ENCODE assay signal across 31 cellular contexts in the genomic region with DNA sequence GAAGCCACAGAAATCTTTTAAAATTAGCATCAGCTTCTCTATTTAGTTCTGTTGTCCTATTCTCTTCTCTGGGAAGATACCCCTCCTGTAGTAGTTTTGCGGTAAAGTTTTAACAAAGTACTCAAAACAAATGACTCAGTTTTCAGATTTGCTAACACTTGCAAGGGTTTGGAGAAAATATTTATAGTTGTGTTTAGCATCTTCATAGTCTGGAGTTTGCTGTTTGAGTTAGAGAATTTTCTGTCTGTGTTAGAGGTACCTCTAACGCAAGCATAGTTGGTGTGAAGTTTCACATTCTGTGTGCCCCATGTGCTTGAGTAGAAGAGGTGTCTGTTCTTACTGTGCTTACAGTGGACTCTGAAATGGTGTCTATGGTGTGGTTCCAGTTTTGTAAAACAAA.
"Had no signal": no experiment of that assay in that cellular context is flagged by ENCODE, and none has a peak within 500 bp of the region (broad histone marks: within the 10 kb centered on the region; RNA-seq: fewer than 3 reads in every experiment).

No MANE protein-coding gene starts in this region.

- H3K4me3 ChIP-seq: ascending aorta, K562, SJSA1 had no signal

- DNase-seq: activated CD4-positive, alpha-beta memory T cell treated with anti-CD3 and anti-CD28 coated beads, Interleukin-2, amount 10 ng/mL, durations not matched to agents 7 days and 5 days; activated CD4-positive, alpha-beta T cell treated with anti-CD3 and anti-CD28 coated beads for 1 hour; activated CD4-positive, alpha-beta T cell treated with anti-CD3 and anti-CD28 coated beads for 48 hours; activated CD4-positive, CD25-positive, alpha-beta regulatory T cell; activated CD8-positive, alpha-beta memory T cell treated with anti-CD3 and anti-CD28 coated beads for 24 hours; activated CD8-positive, alpha-beta memory T cell treated with anti-CD3 and anti-CD28 coated beads, Interleukin-2, amount 10 ng/mL, durations not matched to agents 7 days and 5 days; activated CD8-positive, alpha-beta memory T cell treated with anti-CD3 and anti-CD28 coated beads, Interleukin-2, amount 50 U/mL, for 48 hours; activated effector memory CD4-positive, alpha-beta T cell treated with anti-CD3 and anti-CD28 coated beads, Interleukin-2, amount 50 U/mL, for 16 hours; activated naive CD4-positive, alpha-beta T cell; activated naive CD4-positive, alpha-beta T cell treated with anti-CD3 and anti-CD28 coated beads, Interleukin-2, amount 50 U/mL, for 16 hours; activated naive CD8-positive, alpha-beta T cell treated with anti-CD3 and anti-CD28 coated beads for 36 hours; activated T-cell treated with anti-CD3 and anti-CD28 coated beads, Interleukin-2, amount 50 U/mL, for 1 hour; activated T-cell treated with anti-CD3 and anti-CD28 coated beads, Interleukin-2, amount 50 U/mL, for 72 hours; amniotic stem cell; NCI-H1105; NCI-H1417 treated with DMSO at 0.1 percent for 48 hours; NCI-H187 treated with DMSO at 0.1 percent for 48 hours; NCI-H2081; NCI-H2171 treated with DMSO at 0.1 percent for 48 hours; NCI-H226; NCI-H446 treated with DMSO at 0.1 percent for 48 hours; NCI-H524; RPMI8226; SHP77 treated with DMSO at 0.1 percent for 48 hours; SK-N-SH had no signal

- H3K36me3 ChIP-seq: breast epithelium, SJSA1 had no signal

- H3K4me1 ChIP-seq: ascending aorta, breast epithelium had no signal

- ATAC-seq: activated CD8-positive, alpha-beta memory T cell treated with anti-CD3 and anti-CD28 coated beads, Interleukin-2, amount 10 ng/mL, durations not matched to agents 7 days and 5 days; activated T-cell treated with anti-CD3 and anti-CD28 coated beads, Interleukin-2, amount 50 U/mL, for 72 hours; activated T-helper 17 cell treated with anti-CD3 and anti-CD28 coated beads, Interleukin-2, amount 50 U/mL, for 72 hours; K562; Panc1 had no signal

- H3K27me3 ChIP-seq: ascending aorta, breast epithelium, SJSA1 had no signal

- H3K27ac ChIP-seq: ascending aorta, SJSA1 had no signal

- H3K9me3 ChIP-seq: ascending aorta, breast epithelium, SJSA1, SK-N-SH had no signal

- H3K4me2 ChIP-seq: SK-N-SH had no signal
